8 cellular contexts compared by ENCODE assay signal in the genomic region with DNA sequence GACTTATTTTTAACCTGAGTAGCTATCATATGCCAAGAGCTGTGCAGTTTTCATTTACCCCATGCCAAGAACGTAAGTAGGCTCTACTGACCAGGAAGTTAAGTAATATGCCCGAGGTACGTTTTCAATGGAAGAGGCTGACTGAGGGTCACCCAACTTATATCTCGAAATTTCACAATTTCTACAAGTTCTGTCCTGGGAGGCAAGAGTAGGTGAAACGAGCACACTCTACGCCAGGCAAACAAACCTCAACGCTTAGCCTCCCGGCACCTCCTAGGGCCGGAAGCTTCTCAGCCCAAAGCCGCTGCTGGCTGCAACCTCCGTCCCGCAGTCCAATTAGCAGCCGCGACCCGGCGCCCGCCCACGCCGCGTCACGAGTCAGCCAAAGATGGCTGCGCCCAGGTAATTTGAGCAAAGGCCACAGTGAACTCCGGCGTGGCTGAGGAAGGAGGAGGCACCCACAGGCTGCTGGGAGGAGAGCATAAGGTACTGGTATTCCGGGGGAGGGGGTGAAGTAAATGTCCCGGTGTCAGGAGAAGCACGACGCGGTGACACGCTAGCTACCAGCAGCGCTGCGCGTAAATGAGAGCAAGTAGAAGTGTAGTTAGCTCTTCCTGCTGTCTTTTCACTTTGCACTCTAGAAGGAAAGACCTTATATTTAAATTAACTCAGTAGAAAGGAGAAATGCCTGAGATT. TPM values are rescaled to one million over a fixed set of nuclear protein-coding genes. Genes with fewer than 3 reads are reported as not detected.
DNase-seq lines count a peak whose midpoint lies in the region; ATAC-seq and TF ChIP-seq lines count a peak whose summit lies in the region.

A gene (plus strand): TSS at position 364 of the 696 bp plus-strand sequence. CDS start 2,289 bp downstream, outside the sequence.

- no peaks in the 10 kb centered on the region for H3K9me3 Mint-ChIP-seq in activated naive CD8-positive, alpha-beta T cell (ENCODE audit: low read depth)

- peak; percentile 91 for TF ChIP-seq POLR2A in GM10847 (IDR thresholded peaks at IDR 0.05; ENCODE audit: extremely low read depth, insufficient read length)
- peak in 1 of 2 donors; percentile 57 for TF ChIP-seq POLR2A in suprapubic skin (IDR thresholded peaks at IDR 0.05)

- H3K36me3 Mint-ChIP-seq in activated naive CD8-positive, alpha-beta T cell: peaks cover 2% of the 10 kb centered on the region

- 1% methylated on average over 33 of the region's 33 CpGs for WGBS in suprapubic skin

- H3K27me3 Mint-ChIP-seq in activated naive CD8-positive, alpha-beta T cell: peaks cover 11% of the 10 kb centered on the region

- ATAC-seq in HG02642 (IDR thresholded peaks at IDR 0.05; ENCODE audit: poor library complexity, unreplicated experiment): peak; percentile 100

- H3K9me3 ChIP-seq in suprapubic skin: no peaks in the 10 kb centered on the region

- H3K4me1 ChIP-seq in suprapubic skin: peaks cover 28% of the 10 kb centered on the region

- H3K27ac ChIP-seq in suprapubic skin: peak within 1 kb of the TSS; percentile 82

- H3K4me3 Mint-ChIP-seq in activated naive CD8-positive, alpha-beta T cell: peak within 1 kb of the TSS; percentile 96

- H3K4me3 ChIP-seq in suprapubic skin: peak within 1 kb of the TSS; percentile 71

- no peak for TF ChIP-seq CTCF in suprapubic skin (IDR thresholded peaks at IDR 0.05)

- DNase-seq in NCI-H1105 (lab: John Stamatoyannopoulos, UW) (peak; percentile 84), SKM-1 treated with dmso at 0.1 percent for 144 hours (lab: John Stamatoyannopoulos, UW; ENCODE audit: unreplicated experiment) (peak; percentile 79), glomerular endothelial cell (ENCODE audit: extremely low read depth, low read depth, low spot score) (no peak), nucleus accumbens (lab: John Stamatoyannopoulos, UW) (peak; percentile 30 to 95 (median 82)), suprapubic skin (ENCODE audit: low spot score in 2 of 2) (peak; percentile 93 to 94)

- peaks cover 29% of the 10 kb centered on the region for H3K4me1 Mint-ChIP-seq in activated naive CD8-positive, alpha-beta T cell (ENCODE audit: low read depth)

- H3K27me3 ChIP-seq in suprapubic skin: no peaks in the 10 kb centered on the region

- H3K36me3 ChIP-seq in suprapubic skin: peaks cover 7% of the 10 kb centered on the region

- H3K27ac Mint-ChIP-seq in activated naive CD8-positive, alpha-beta T cell: peak within 1 kb of the TSS; percentile 96

- no peak for TF ChIP-seq EP300 in suprapubic skin (IDR thresholded peaks at IDR 0.05)

RNA-seq across cellular contexts. Expression of the gene that starts here (rescaled TPM):
- total RNA-seq in glomerular endothelial cell (23.3 and 26.3 TPM in 2 replicates), suprapubic skin (10 to 100 TPM; 13.9 to 19.4 (median 15.9) TPM)
